In genomic region chr7:48180981-48181380, GRCh38 we compare ENCODE assay signal across 25 cellular contexts. TPM values are rescaled to one million over a fixed set of nuclear protein-coding genes. Genes with fewer than 3 reads are reported as not detected.
DNase-seq lines count a peak whose midpoint lies in the region; ATAC-seq and TF ChIP-seq lines count a peak whose summit lies in the region.
"Had no signal": no experiment of that assay in that cellular context is flagged by ENCODE, and none has a peak within 500 bp of the region (broad histone marks: within the 10 kb centered on the region; RNA-seq: fewer than 3 reads in every experiment).

No MANE protein-coding gene starts in this region.

- DNase-seq in GM03348 (ENCODE audit: low spot score) (peak; percentile 73), PC-3 (peak; percentile 76), fibroblast of mammary gland (ENCODE audit: low read depth) (peak; percentile 16), stromal cell of bone marrow (ENCODE audit: low read depth) (peak; percentile 63), NCI-H82 treated with DMSO at 0.1 percent for 48 hours (lab: John Stamatoyannopoulos, UW; ENCODE audit: unreplicated experiment) (no peak), SIG-M5 (lab: John Stamatoyannopoulos, UW) (no peak)
- no peak for DNase-seq in activated CD8-positive, alpha-beta T cell treated with anti-CD3 and anti-CD28 coated beads, Interleukin-2, amount 10 ng/mL, durations not matched to agents 7 days and 5 days
- DNase-seq: activated B cell treated with CpG ODN at 0.5 μM for 24 hours; activated CD4-positive, alpha-beta T cell treated with anti-CD3 and anti-CD28 coated beads, Interleukin-2, amount 50 U/mL, for 4 hours; activated CD8-positive, alpha-beta memory T cell treated with anti-CD3 and anti-CD28 coated beads, Interleukin-2, amount 50 U/mL, for 48 hours; activated naive CD8-positive, alpha-beta T cell treated with anti-CD3 and anti-CD28 coated beads, Interleukin-2, amount 10 ng/mL, durations not matched to agents 7 days and 5 days; left lung; MM.1S; NCI-H1436; NCI-H510A; stimulated activated CD4-positive, alpha-beta T cell treated with anti-CD3 and anti-CD28 coated beads, Interleukin-1b, Interleukin-23, amount 100 ng/mL, for 48 hours; T-helper 9 cell; uterus had no signal

- H3K4me2 ChIP-seq in PC-3 (ENCODE audit: low read length): peak overlapping the region; percentile 26

- CTCF ChIA-PET in PC-3 (lab: Charles Lee): no interaction called here
- CTCF ChIA-PET in activated CD8-positive, alpha-beta T cell treated with anti-CD3 and anti-CD28 coated beads, Interleukin-2, amount 10 ng/mL, durations not matched to agents 7 days and 5 days (lab: Charles Lee): no interaction called here

- no peaks in the 10 kb centered on the region for H3K9me2 ChIP-seq in PC-3 (replicated peaks; ENCODE audit: low read length)

- intact Hi-C loops in PC-3 (cut with micrococcal nuclease): no loop called here

- H3K36me3 Mint-ChIP-seq in activated CD8-positive, alpha-beta T cell treated with anti-CD3 and anti-CD28 coated beads, Interleukin-2, amount 10 ng/mL, durations not matched to agents 7 days and 5 days (ENCODE audit: low read depth): no peaks in the 10 kb centered on the region
- H3K36me3 Mint-ChIP-seq: activated naive CD8-positive, alpha-beta T cell treated with anti-CD3 and anti-CD28 coated beads, Interleukin-2, amount 10 ng/mL, durations not matched to agents 7 days and 5 days; IgD-negative memory B cell; stimulated activated memory B cell treated with anti-CD40 and anti-IgM and Interleukin-4, amounts not matched to agents 10 μg/mL and 1 μg/mL and 100 μg/mL, for 72 hours had no signal

- POLR2A ChIA-PET in PC-3 (lab: Charles Lee; ENCODE audit: unreplicated experiment): no interaction called here
- POLR2A ChIA-PET in activated CD8-positive, alpha-beta T cell treated with anti-CD3 and anti-CD28 coated beads, Interleukin-2, amount 10 ng/mL, durations not matched to agents 7 days and 5 days (lab: Charles Lee): no interaction called here

- no peak overlapping the region for H3K9ac ChIP-seq in PC-3 (ENCODE audit: low read length)

- no peak overlapping the region for H3K27ac Mint-ChIP-seq in activated CD8-positive, alpha-beta T cell treated with anti-CD3 and anti-CD28 coated beads, Interleukin-2, amount 10 ng/mL, durations not matched to agents 7 days and 5 days
- H3K27ac Mint-ChIP-seq: activated B cell treated with CpG ODN at 0.5 μM for 24 hours; activated naive CD8-positive, alpha-beta T cell treated with anti-CD3 and anti-CD28 coated beads, Interleukin-2, amount 10 ng/mL, durations not matched to agents 7 days and 5 days; IgD-negative memory B cell; nephron; stimulated activated memory B cell treated with anti-CD40 and anti-IgM and Interleukin-4, amounts not matched to agents 10 μg/mL and 1 μg/mL and 100 μg/mL, for 72 hours had no signal

- peak overlapping the region; percentile 29 for H3K27ac ChIP-seq in PC-3 (ENCODE audit: low read length)
- H3K27ac ChIP-seq: breast epithelium, left lung, prostate gland, uterus had no signal

- ATAC-seq in PC-3: no peak
- ATAC-seq in activated CD8-positive, alpha-beta T cell treated with anti-CD3 and anti-CD28 coated beads, Interleukin-2, amount 10 ng/mL, durations not matched to agents 7 days and 5 days: no peak
- ATAC-seq: left lung; stimulated activated memory B cell treated with anti-CD40 and anti-IgM and Interleukin-4, amounts not matched to agents 10 μg/mL and 1 μg/mL and 100 μg/mL, for 72 hours had no signal

- no peak for TF ChIP-seq CTCF in PC-3 (conservative IDR thresholded peaks at IDR 0.05; ENCODE audit: low read depth, low read length)
- no peak for TF ChIP-seq CTCF in fibroblast of mammary gland (conservative IDR thresholded peaks at IDR 0.05; ENCODE audit: control insufficient read depth, insufficient read depth, low read depth, low read length)

- no peak overlapping the region for H2AFZ ChIP-seq in PC-3 (ENCODE audit: low read length)

- BruUV-seq in PC-3 (replicated peaks; lab: Mats Ljungman, UMichigan): no TSS peak

- no peaks in the 10 kb centered on the region for H3K36me3 ChIP-seq in PC-3 (ENCODE audit: low read depth, low read length)
- H3K36me3 ChIP-seq: breast epithelium, left lung, prostate gland, uterus had no signal

- H3K9me3 ChIP-seq in PC-3 (ENCODE audit: low read length): no peaks in the 10 kb centered on the region
- H3K9me3 ChIP-seq: breast epithelium, left lung, prostate gland, uterus had no signal

- H3K4me3 ChIP-seq in PC-3 (ENCODE audit: low read length) (no peak overlapping the region), fibroblast of mammary gland (ENCODE audit: control insufficient read depth, low read depth, low read length) (no peak overlapping the region)
- H3K4me3 ChIP-seq: breast epithelium, left lung, prostate gland, skin epidermis, uterus had no signal

- H3K79me2 ChIP-seq in PC-3 (ENCODE audit: low read length): no peaks in the 10 kb centered on the region

- H3K27me3 ChIP-seq in PC-3 (ENCODE audit: low read length): no peaks in the 10 kb centered on the region
- H3K27me3 ChIP-seq: breast epithelium, left lung, uterus had no signal

- H3K9me3 Mint-ChIP-seq in activated CD8-positive, alpha-beta T cell treated with anti-CD3 and anti-CD28 coated beads, Interleukin-2, amount 10 ng/mL, durations not matched to agents 7 days and 5 days (ENCODE audit: insufficient read depth): no peaks in the 10 kb centered on the region
- H3K9me3 Mint-ChIP-seq: activated B cell treated with CpG ODN at 0.5 μM for 24 hours; activated naive CD8-positive, alpha-beta T cell treated with anti-CD3 and anti-CD28 coated beads, Interleukin-2, amount 10 ng/mL, durations not matched to agents 7 days and 5 days; IgD-negative memory B cell; stimulated activated memory B cell treated with anti-CD40 and anti-IgM and Interleukin-4, amounts not matched to agents 10 μg/mL and 1 μg/mL and 100 μg/mL, for 72 hours had no signal

- peaks cover 7% of the 10 kb centered on the region for H3K27me3 Mint-ChIP-seq in activated CD8-positive, alpha-beta T cell treated with anti-CD3 and anti-CD28 coated beads, Interleukin-2, amount 10 ng/mL, durations not matched to agents 7 days and 5 days (ENCODE audit: low read depth)
- H3K27me3 Mint-ChIP-seq: activated B cell treated with CpG ODN at 0.5 μM for 24 hours had no signal

- peaks cover 37% of the 10 kb centered on the region for H3K4me1 ChIP-seq in PC-3 (ENCODE audit: insufficient read depth, low read length)
- H3K4me1 ChIP-seq: breast epithelium, left lung, prostate gland, uterus had no signal

- no peaks in the 10 kb centered on the region for H4K20me1 ChIP-seq in PC-3 (ENCODE audit: low read length)

- no peaks in the 10 kb centered on the region for H3K4me1 Mint-ChIP-seq in activated CD8-positive, alpha-beta T cell treated with anti-CD3 and anti-CD28 coated beads, Interleukin-2, amount 10 ng/mL, durations not matched to agents 7 days and 5 days (ENCODE audit: low read depth)
- H3K4me1 Mint-ChIP-seq: activated B cell treated with CpG ODN at 0.5 μM for 24 hours; activated naive CD8-positive, alpha-beta T cell treated with anti-CD3 and anti-CD28 coated beads, Interleukin-2, amount 10 ng/mL, durations not matched to agents 7 days and 5 days; IgD-negative memory B cell; nephron; stimulated activated memory B cell treated with anti-CD40 and anti-IgM and Interleukin-4, amounts not matched to agents 10 μg/mL and 1 μg/mL and 100 μg/mL, for 72 hours had no signal

- H3F3A ChIP-seq in PC-3 (ENCODE audit: low read length, unreplicated experiment): no peaks in the 10 kb centered on the region

- H3K4me3 Mint-ChIP-seq in activated CD8-positive, alpha-beta T cell treated with anti-CD3 and anti-CD28 coated beads, Interleukin-2, amount 10 ng/mL, durations not matched to agents 7 days and 5 days: no peak overlapping the region
- H3K4me3 Mint-ChIP-seq: activated B cell treated with CpG ODN at 0.5 μM for 24 hours; activated naive CD8-positive, alpha-beta T cell treated with anti-CD3 and anti-CD28 coated beads, Interleukin-2, amount 10 ng/mL, durations not matched to agents 7 days and 5 days; IgD-negative memory B cell; nephron; stimulated activated memory B cell treated with anti-CD40 and anti-IgM and Interleukin-4, amounts not matched to agents 10 μg/mL and 1 μg/mL and 100 μg/mL, for 72 hours had no signal

RNA-seq across cellular contexts. Expression of gene ABCA13, which starts 9.7 kb away (rescaled TPM):
- 1.8 and 2.1 TPM in 2 replicates for total RNA-seq in PC-3 (2014; rRNA removed)
- under 1 TPM; 0.08 to 0.45 TPM for total RNA-seq in activated CD8-positive, alpha-beta T cell treated with anti-CD3 and anti-CD28 coated beads, Interleukin-2, amount 10 ng/mL, durations not matched to agents 7 days and 5 days
- total RNA-seq: activated B cell treated with CpG ODN at 0.5 μM for 24 hours, fibroblast of villous mesenchyme had no signal

Comparison
In these comparisons a context has a peak if more than half of its experiments do, and no peak if none do; other contexts are left out.
1. DNase-seq: peak in GM03348 (single experiment), PC-3 (single experiment), fibroblast of mammary gland (single experiment) and stromal cell of bone marrow (single experiment); none in activated CD8-positive, alpha-beta T cell treated with anti-CD3 and anti-CD28 coated beads, Interleukin-2, amount 10 ng/mL, durations not matched to agents 7 days and 5 days (single experiment), NCI-H82 treated with DMSO at 0.1 percent for 48 hours (single experiment) and SIG-M5 (single experiment).